In genomic region chr3:123807820-123808219, GRCh38 we compare ENCODE assay signal across 1 cellular context.
TF ChIP-seq lines count a peak whose summit lies in the region.

No MANE protein-coding gene starts in this region.

TF ChIP-seq in GM23338, 12 proteins besides CTCF, POLR2A, EP300 and RAD21 (continued from another document):
- TF ChIP-seq ZNF462 (CRISPR knock-in tag; IDR thresholded peaks at IDR 0.05), result no peak
- no peak for TF ChIP-seq REST (IDR thresholded peaks at IDR 0.05; ENCODE audit: unreplicated experiment)
- no peak for TF ChIP-seq NANOG (IDR thresholded peaks at IDR 0.05; ENCODE audit: borderline replicate concordance)
- no peak for TF ChIP-seq ZNF331 (CRISPR knock-in tag; IDR thresholded peaks at IDR 0.05; ENCODE audit: low read depth)
